26 cellular contexts compared by ENCODE assay signal in the genomic region with DNA sequence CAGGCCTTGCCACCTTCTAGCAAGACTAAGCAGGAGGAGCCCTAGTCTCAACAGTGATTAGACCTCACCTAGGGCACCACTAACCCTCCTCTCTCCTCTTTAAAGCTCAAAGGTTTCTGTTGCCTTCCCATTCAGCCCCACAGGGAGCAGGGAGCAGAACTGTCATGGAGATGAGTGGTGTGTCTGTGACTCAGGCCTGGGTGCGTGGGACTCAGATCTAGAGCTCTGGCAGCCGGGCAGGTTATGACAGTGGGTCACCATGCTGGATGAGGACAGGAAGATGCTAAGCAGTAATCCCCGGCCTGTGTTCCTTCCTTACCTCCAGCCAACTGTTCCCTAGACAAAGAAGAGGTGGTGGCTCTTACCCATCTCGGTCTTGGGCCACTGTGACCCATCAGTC.
DNase-seq lines count a peak whose midpoint lies in the region; ATAC-seq, FAIRE-seq and TF ChIP-seq lines count a peak whose summit lies in the region.
"Had no signal": no experiment of that assay in that cellular context is flagged by ENCODE, and none has a peak within 500 bp of the region (broad histone marks: within the 10 kb centered on the region; RNA-seq: fewer than 3 reads in every experiment).

No MANE protein-coding gene starts in this region.

- intact Hi-C loops in HepG2 (cut with micrococcal nuclease; ENCODE audit: unreplicated experiment): loop anchor here (5.0 kb wide), 1 partner anchor 59 kb away; a partner anchor contains a TSS
- intact Hi-C loops in right lobe of liver (cut with DNase I): loop anchor here in 1 of 2 donors (5.0 kb wide), 1 partner anchor 161 kb away; no protein-coding TSS in a partner anchor

- FAIRE-seq in HepG2 (lab: Jason Lieb, UNC): no peak
- FAIRE-seq: colon, D721Med, urothelium cell line had no signal

- no peaks in the 10 kb centered on the region for H4K20me1 ChIP-seq in HepG2 (ENCODE audit: insufficient read depth, low read length)
- H4K20me1 ChIP-seq: BLaER1 treated with 17β-estradiol and CSF1 and Interleukin-3, amounts not matched to agents 10 nM and 100 nM had no signal

- POLR2A ChIA-PET in HepG2 (lab: Yijun Ruan, JAX): interaction anchor here (0.7 to 2.8 kb wide), 4 partner anchors 10 to 105 kb away, joined by 3 to 20 read pairs (median 4); a partner anchor contains a TSS
- POLR2A ChIA-PET in activated naive CD8-positive, alpha-beta T cell treated with anti-CD3 and anti-CD28 coated beads, Interleukin-2, amount 10 ng/mL, durations not matched to agents 7 days and 5 days (lab: Charles Lee): interaction anchor here (1.4 kb wide), 1 partner anchor 100 kb away, joined by 3 read pairs; no protein-coding TSS in a partner anchor

- H3K27me3 Mint-ChIP-seq in activated naive CD8-positive, alpha-beta T cell treated with anti-CD3 and anti-CD28 coated beads, Interleukin-2, amount 10 ng/mL, durations not matched to agents 7 days and 5 days: no peaks in the 10 kb centered on the region

- H3K4me2 ChIP-seq in HepG2 (ENCODE audit: low read depth, low read length): no peak overlapping the region
- H3K4me2 ChIP-seq: BLaER1 treated with 17β-estradiol and CSF1 and Interleukin-3, amounts not matched to agents 10 nM and 100 nM had no signal

- no peak for ATAC-seq in HepG2
- ATAC-seq in right lobe of liver: no peak
- ATAC-seq in activated naive CD8-positive, alpha-beta T cell treated with anti-CD3 and anti-CD28 coated beads, Interleukin-2, amount 10 ng/mL, durations not matched to agents 7 days and 5 days (ENCODE audit: low read depth): no peak
- ATAC-seq in stimulated activated naive CD8-positive, alpha-beta T cell treated with anti-CD3 and anti-CD28 coated beads, Interleukin-15, Interleukin-2, amounts not matched to agents 100 U/mL and 50 U/mL, for 24 hours: no peak
- no peak for ATAC-seq in HG03039 (IDR thresholded peaks at IDR 0.05; ENCODE audit: unreplicated experiment)
- ATAC-seq: activated CD4-positive, CD25-positive, alpha-beta regulatory T cell treated with anti-CD3 and anti-CD28 coated beads, Interleukin-2, amount 50 U/mL, for 24 hours; HCT116; left lung had no signal

- H3K27ac Mint-ChIP-seq in activated naive CD8-positive, alpha-beta T cell treated with anti-CD3 and anti-CD28 coated beads, Interleukin-2, amount 10 ng/mL, durations not matched to agents 7 days and 5 days: peak overlapping the region; percentile 59

- no peak for TF ChIP-seq CTCF in HepG2 (CRISPR knock-in tag; IDR thresholded peaks at IDR 0.05)
- no peak for TF ChIP-seq CTCF in right lobe of liver (IDR thresholded peaks at IDR 0.05)

- WGBS in HepG2 (ENCODE audit: low lambda C conversion rate): 87% methylated on average over 4 of the region's 4 CpGs
- WGBS in right lobe of liver (ENCODE audit: insufficient coverage, low coverage, low lambda C conversion rate, missing lambda C conversion rate): 100% methylated on average over 3 of the region's 4 CpGs

- TF ChIP-seq RAD21 in HepG2 (CRISPR knock-in tag; IDR thresholded peaks at IDR 0.05): no peak

- TF ChIP-seq POLR2A in HepG2 (IDR thresholded peaks at IDR 0.05; ENCODE audit: insufficient read depth in 1 of 2, low read depth in 2 of 2, low read length in 2 of 2): no peak
- TF ChIP-seq POLR2A in right lobe of liver (IDR thresholded peaks at IDR 0.05): no peak

- no peak overlapping the region for H3K9ac ChIP-seq in HepG2 (ENCODE audit: insufficient read depth, low read depth, low read length)
- H3K9ac ChIP-seq: BLaER1 treated with 17β-estradiol and CSF1 and Interleukin-3, amounts not matched to agents 10 nM and 100 nM had no signal

- no peaks in the 10 kb centered on the region for H3K9me3 Mint-ChIP-seq in activated naive CD8-positive, alpha-beta T cell treated with anti-CD3 and anti-CD28 coated beads, Interleukin-2, amount 10 ng/mL, durations not matched to agents 7 days and 5 days
- H3K9me3 Mint-ChIP-seq: naive B cell had no signal

- TF ChIP-seq EP300 in HepG2 (IDR thresholded peaks at IDR 0.05; ENCODE audit: low read depth in 2 of 2, low read length in 2 of 2): no peak
- TF ChIP-seq EP300 in HepG2 (CRISPR knock-in tag; IDR thresholded peaks at IDR 0.05; ENCODE audit: borderline replicate concordance): no peak

- H3K27ac ChIP-seq in HepG2 (ENCODE audit: extremely low read length, insufficient read depth, low read length): peak overlapping the region; percentile 76
- no peak overlapping the region for H3K27ac ChIP-seq in right lobe of liver
- H3K27ac ChIP-seq: BLaER1 treated with 17β-estradiol and CSF1 and Interleukin-3, amounts not matched to agents 10 nM and 100 nM; esophagus muscularis mucosa; left lung; ovary; right atrium auricular region; suprapubic skin had no signal

- H3K9me3 ChIP-seq in HepG2 (ENCODE audit: low read length) (no peaks in the 10 kb centered on the region), right lobe of liver (no peaks in the 10 kb centered on the region)
- H3K9me3 ChIP-seq: BLaER1 treated with 17β-estradiol and CSF1 and Interleukin-3, amounts not matched to agents 10 nM and 100 nM; esophagus muscularis mucosa; left lung; ovary; right atrium auricular region; spleen; suprapubic skin had no signal

- peaks cover 34% of the 10 kb centered on the region for H3K4me1 Mint-ChIP-seq in activated naive CD8-positive, alpha-beta T cell treated with anti-CD3 and anti-CD28 coated beads, Interleukin-2, amount 10 ng/mL, durations not matched to agents 7 days and 5 days

- peaks cover 36% of the 10 kb centered on the region for H3K36me3 Mint-ChIP-seq in activated naive CD8-positive, alpha-beta T cell treated with anti-CD3 and anti-CD28 coated beads, Interleukin-2, amount 10 ng/mL, durations not matched to agents 7 days and 5 days
- H3K36me3 Mint-ChIP-seq: naive B cell had no signal

- no peak overlapping the region for H3K4me3 Mint-ChIP-seq in activated naive CD8-positive, alpha-beta T cell treated with anti-CD3 and anti-CD28 coated beads, Interleukin-2, amount 10 ng/mL, durations not matched to agents 7 days and 5 days
- H3K4me3 Mint-ChIP-seq: naive B cell had no signal

- in situ Hi-C loops in HepG2 (cut with HindIII; ENCODE audit: extremely low pct_ligation_motif_present, low pct_unique_long_range_greater_than_20kb): loop anchor here (25.0 kb wide), 1 partner anchor 176 kb away; no protein-coding TSS in a partner anchor

- BruUV-seq in HepG2 (replicated peaks; lab: Mats Ljungman, UMichigan): no TSS peak

- no peaks in the 10 kb centered on the region for H3K36me3 ChIP-seq in HepG2 (replicated peaks in 1 of 2; ENCODE audit: control insufficient read depth in 1 of 2, insufficient read depth in 2 of 2, low read length in 2 of 2)
- no peaks in the 10 kb centered on the region for H3K36me3 ChIP-seq in right lobe of liver
- H3K36me3 ChIP-seq: BLaER1 treated with 17β-estradiol and CSF1 and Interleukin-3, amounts not matched to agents 10 nM and 100 nM; esophagus muscularis mucosa; left lung; ovary; right atrium auricular region; spleen; suprapubic skin had no signal

- H3K79me2 ChIP-seq in HepG2 (ENCODE audit: insufficient read depth, low read length): no peaks in the 10 kb centered on the region

- peak; percentile 12 for DNase-seq in HepG2 (ENCODE audit: low spot score)
- no peak for DNase-seq in right lobe of liver
- DNase-seq in ELR (ENCODE audit: low read depth): peak; percentile 20
- DNase-seq in activated naive CD8-positive, alpha-beta T cell treated with anti-CD3 and anti-CD28 coated beads, Interleukin-2, amount 10 ng/mL, durations not matched to agents 7 days and 5 days: no peak
- DNase-seq in stimulated activated naive CD8-positive, alpha-beta T cell treated with anti-CD3 and anti-CD28 coated beads, Interleukin-15, Interleukin-2, amounts not matched to agents 100 U/mL and 50 U/mL, for 24 hours: peak; percentile 40
- DNase-seq in inferior parietal cortex (ENCODE audit: extremely low spot score): no peak
- DNase-seq: activated CD8-positive, alpha-beta memory T cell treated with anti-CD3 and anti-CD28 coated beads, Interleukin-2, amount 50 U/mL, for 4 hours; amniotic stem cell; foreskin melanocyte; left lung; naive B cell; NCI-H1048; NCI-H1694 treated with DMSO at 0.1 percent for 48 hours; NCI-H524 treated with DMSO at 0.1 percent for 48 hours; ovary; spleen had no signal

- CTCF ChIA-PET in HepG2 (lab: Yijun Ruan, JAX; ENCODE audit: low intra/inter-chr PET ratio, low total read pairs): no interaction called here

- H2AFZ ChIP-seq in HepG2 (ENCODE audit: low read length): no peak overlapping the region

- H3K4me3 ChIP-seq in HepG2 (replicated peaks in 1 of 3; ENCODE audit: insufficient read depth in 1 of 3, low read depth in 2 of 3, low read length in 3 of 3) (no peak overlapping the region), right lobe of liver (no peak overlapping the region)
- H3K4me3 ChIP-seq: BLaER1 treated with 17β-estradiol and CSF1 and Interleukin-3, amounts not matched to agents 10 nM and 100 nM; esophagus muscularis mucosa; left lung; ovary; right atrium auricular region; spleen; suprapubic skin had no signal

- H3K27me3 ChIP-seq in HepG2 (ENCODE audit: control insufficient read depth in 1 of 2, insufficient read depth in 2 of 2, low read length in 2 of 2): no peaks in the 10 kb centered on the region
- H3K27me3 ChIP-seq in right lobe of liver: no peaks in the 10 kb centered on the region
- H3K27me3 ChIP-seq: BLaER1 treated with 17β-estradiol and CSF1 and Interleukin-3, amounts not matched to agents 10 nM and 100 nM; left lung; ovary; right atrium auricular region; suprapubic skin had no signal

- H3K4me1 ChIP-seq in HepG2 (ENCODE audit: insufficient read depth, low read length): peaks cover 71% of the 10 kb centered on the region
- peaks cover 0 to 4% (median 0%) of the 10 kb centered on the region in 4 donors for H3K4me1 ChIP-seq in right lobe of liver
- H3K4me1 ChIP-seq: right atrium auricular region had no signal

TF ChIP-seq in HepG2, 621 proteins besides CTCF, POLR2A, EP300 and RAD21:
- TF ChIP-seq ZNF839 (CRISPR knock-in tag; IDR thresholded peaks at IDR 0.05; ENCODE audit: borderline replicate concordance): 0 out of 2 replicates have a peak, but pooled peaks have one; percentile 48
- TF ChIP-seq, protein P1, sequence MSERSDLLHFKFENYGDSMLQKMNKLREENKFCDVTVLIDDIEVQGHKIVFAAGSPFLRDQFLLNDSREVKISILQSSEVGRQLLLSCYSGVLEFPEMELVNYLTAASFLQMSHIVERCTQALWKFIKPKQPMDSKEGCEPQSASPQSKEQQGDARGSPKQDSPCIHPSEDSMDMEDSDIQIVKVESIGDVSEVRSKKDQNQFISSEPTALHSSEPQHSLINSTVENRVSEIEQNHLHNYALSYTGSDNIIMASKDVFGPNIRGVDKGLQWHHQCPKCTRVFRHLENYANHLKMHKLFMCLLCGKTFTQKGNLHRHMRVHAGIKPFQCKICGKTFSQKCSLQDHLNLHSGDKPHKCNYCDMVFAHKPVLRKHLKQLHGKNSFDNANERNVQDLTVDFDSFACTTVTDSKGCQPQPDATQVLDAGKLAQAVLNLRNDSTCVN (CRISPR knock-in tag; IDR thresholded peaks at IDR 0.05; ENCODE audit: borderline replicate concordance): no peak

Comparison
In these comparisons a context has a peak if more than half of its experiments do, and no peak if none do; other contexts are left out.
1. DNase-seq: peak in HepG2 (single experiment), ELR (single experiment) and stimulated activated naive CD8-positive, alpha-beta T cell treated with anti-CD3 and anti-CD28 coated beads, Interleukin-15, Interleukin-2, amounts not matched to agents 100 U/mL and 50 U/mL, for 24 hours (single experiment); none in right lobe of liver (0 of 3), activated naive CD8-positive, alpha-beta T cell treated with anti-CD3 and anti-CD28 coated beads, Interleukin-2, amount 10 ng/mL, durations not matched to agents 7 days and 5 days (single experiment) and inferior parietal cortex (single experiment).